Comparison of ENCODE assay signal across 8 cellular contexts in genomic region chrX:34918856-34919255, GRCh38. TPM values are rescaled to one million over a fixed set of nuclear protein-coding genes. Genes with fewer than 3 reads are reported as not detected.
DNase-seq lines count a peak whose midpoint lies in the region; ATAC-seq and TF ChIP-seq lines count a peak whose summit lies in the region.

No MANE protein-coding gene starts in this region.

- intact Hi-C loops in esophagus squamous epithelium (cut with DNase I): no loop called here

- no peak overlapping the region for H3K27ac ChIP-seq in esophagus squamous epithelium

- DNase-seq in AG20443 (ENCODE audit: low spot score) (peak; percentile 20), adipocyte (ENCODE audit: low read depth) (peak; percentile 76), kidney tubule cell (ENCODE audit: low spot score) (peak; percentile 59), omental fat pad (ENCODE audit: low spot score) (no peak), esophagus squamous epithelium (lab: John Stamatoyannopoulos, UW) (no peak)
- no peak for DNase-seq in activated naive CD4-positive, alpha-beta T cell (lab: John Stamatoyannopoulos, UW)

- no peaks in the 10 kb centered on the region for H3K36me3 ChIP-seq in adipocyte (ENCODE audit: control insufficient read depth, insufficient read depth, low read length, severe bottlenecking)
- no peaks in the 10 kb centered on the region for H3K36me3 ChIP-seq in esophagus squamous epithelium

- peak; percentile 58 for TF ChIP-seq RAD21 in Ishikawa (IDR thresholded peaks at IDR 0.05; ENCODE audit: low read depth)

- H3K4me1 ChIP-seq in adipocyte (ENCODE audit: control insufficient read depth, insufficient read depth, low read length) (peaks cover 18% of the 10 kb centered on the region), esophagus squamous epithelium (no peaks in the 10 kb centered on the region)

- TF ChIP-seq POLR2A in esophagus squamous epithelium (IDR thresholded peaks at IDR 0.05): no peak

- TF ChIP-seq CTCF in omental fat pad (IDR thresholded peaks at IDR 0.05): no peak
- TF ChIP-seq CTCF in esophagus squamous epithelium (IDR thresholded peaks at IDR 0.05): peak in 3 of 6 experiments; percentile 6 to 19 (median 13)

- H3K27me3 ChIP-seq in adipocyte (replicated peaks; ENCODE audit: control insufficient read depth, insufficient read depth, low read length) (no peaks in the 10 kb centered on the region), esophagus squamous epithelium (no peaks in the 10 kb centered on the region)

- H3K4me3 ChIP-seq in adipocyte (ENCODE audit: low read length) (no peak overlapping the region), esophagus squamous epithelium (no peak overlapping the region)

- no peak for ATAC-seq in omental fat pad (ENCODE audit: low FRiP score)
- ATAC-seq in HG03442 (IDR thresholded peaks at IDR 0.05; ENCODE audit: unreplicated experiment): no peak

- no peak overlapping the region for H3K9ac ChIP-seq in adipocyte (ENCODE audit: low read length)

- WGBS in esophagus squamous epithelium, 2 donors: 55 to 56% methylated on average over 1 of the region's 1 CpG

- TF ChIP-seq EP300 in Ishikawa (IDR thresholded peaks at IDR 0.05; ENCODE audit: borderline replicate concordance): no peak

- H3K9me3 ChIP-seq in adipocyte (ENCODE audit: control insufficient read depth, low read length) (no peaks in the 10 kb centered on the region), esophagus squamous epithelium (no peaks in the 10 kb centered on the region)

TF ChIP-seq in Ishikawa, 13 proteins besides CTCF, POLR2A, EP300 and RAD21:
- TF ChIP-seq EGR1 (IDR thresholded peaks at IDR 0.05) (no peak), TAF1 (IDR thresholded peaks at IDR 0.05; ENCODE audit: low read depth) (no peak), MAX (IDR thresholded peaks at IDR 0.05) (no peak), CREB1 (IDR thresholded peaks at IDR 0.05; ENCODE audit: low read depth) (no peak), REST (IDR thresholded peaks at IDR 0.05; ENCODE audit: low read depth) (no peak), TEAD4 (IDR thresholded peaks at IDR 0.05) (no peak), ZBTB7A (IDR thresholded peaks at IDR 0.05; ENCODE audit: low read depth) (no peak), YY1 (IDR thresholded peaks at IDR 0.05; ENCODE audit: low read depth) (no peak), USF1 (IDR thresholded peaks at IDR 0.05) (no peak), TCF12 (IDR thresholded peaks at IDR 0.05; ENCODE audit: low read depth) (no peak), FOXM1 (IDR thresholded peaks at IDR 0.05; ENCODE audit: borderline replicate concordance, low read depth) (no peak), CEBPB (IDR thresholded peaks at IDR 0.05) (no peak), NFIC (IDR thresholded peaks at IDR 0.05) (no peak)

RNA-seq across cellular contexts. Expression of gene FAM47B, which starts 23.7 kb away (rescaled TPM):
- total RNA-seq in omental fat pad (not detected), esophagus squamous epithelium (not detected)

Comparison
In these comparisons a context has a peak if more than half of its experiments do, and no peak if none do; other contexts are left out.
1. DNase-seq: peak in AG20443 (single experiment), adipocyte (single experiment) and kidney tubule cell (single experiment); none in omental fat pad (single experiment), esophagus squamous epithelium (single experiment) and activated naive CD4-positive, alpha-beta T cell (0 of 4).